ENCODE assay signal across 1 cellular context in the genomic region with DNA sequence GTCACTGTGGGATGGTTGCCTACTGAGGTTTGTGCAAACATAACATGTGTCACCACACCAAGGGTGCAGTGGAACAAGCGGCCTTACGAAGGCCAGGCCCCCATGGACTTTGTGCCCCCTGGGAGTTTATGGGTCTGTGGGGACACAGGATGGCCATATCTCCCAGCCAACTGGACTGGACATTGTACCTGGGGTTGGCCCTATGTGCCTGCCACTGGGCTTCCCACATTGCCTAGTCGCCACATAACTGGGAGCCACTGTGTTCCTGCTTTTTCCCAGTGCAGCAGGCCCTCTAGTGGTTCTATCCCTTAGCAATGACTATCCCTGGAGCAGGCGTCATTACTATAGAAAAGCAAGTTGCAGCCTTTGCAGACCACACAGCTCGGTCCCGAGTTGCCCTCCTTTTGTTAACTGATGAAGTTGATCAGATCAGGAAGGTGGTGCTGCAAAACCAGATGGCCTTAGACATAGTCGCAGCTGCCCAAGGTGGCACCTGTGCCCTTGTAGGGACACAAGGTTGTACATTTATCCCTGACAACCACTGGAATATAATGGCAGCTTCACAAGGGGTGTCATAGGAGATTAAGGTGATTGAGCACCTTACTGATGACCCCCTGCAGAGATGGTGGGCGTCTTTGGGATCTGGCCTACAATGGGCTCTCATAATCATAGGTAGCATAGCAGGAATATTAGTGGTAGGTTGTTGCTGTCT.
TF ChIP-seq lines count a peak whose summit lies in the region.

No MANE protein-coding gene starts in this region.

TF ChIP-seq in HepG2, 621 proteins besides CTCF, POLR2A, EP300 and RAD21 (continued from another document and continues in another):
- TF ChIP-seq, protein P1, sequence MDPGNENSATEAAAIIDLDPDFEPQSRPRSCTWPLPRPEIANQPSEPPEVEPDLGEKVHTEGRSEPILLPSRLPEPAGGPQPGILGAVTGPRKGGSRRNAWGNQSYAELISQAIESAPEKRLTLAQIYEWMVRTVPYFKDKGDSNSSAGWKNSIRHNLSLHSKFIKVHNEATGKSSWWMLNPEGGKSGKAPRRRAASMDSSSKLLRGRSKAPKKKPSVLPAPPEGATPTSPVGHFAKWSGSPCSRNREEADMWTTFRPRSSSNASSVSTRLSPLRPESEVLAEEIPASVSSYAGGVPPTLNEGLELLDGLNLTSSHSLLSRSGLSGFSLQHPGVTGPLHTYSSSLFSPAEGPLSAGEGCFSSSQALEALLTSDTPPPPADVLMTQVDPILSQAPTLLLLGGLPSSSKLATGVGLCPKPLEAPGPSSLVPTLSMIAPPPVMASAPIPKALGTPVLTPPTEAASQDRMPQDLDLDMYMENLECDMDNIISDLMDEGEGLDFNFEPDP (CRISPR knock-in tag; conservative IDR thresholded peaks at IDR 0.05): no peak
- TF ChIP-seq, protein P2, sequence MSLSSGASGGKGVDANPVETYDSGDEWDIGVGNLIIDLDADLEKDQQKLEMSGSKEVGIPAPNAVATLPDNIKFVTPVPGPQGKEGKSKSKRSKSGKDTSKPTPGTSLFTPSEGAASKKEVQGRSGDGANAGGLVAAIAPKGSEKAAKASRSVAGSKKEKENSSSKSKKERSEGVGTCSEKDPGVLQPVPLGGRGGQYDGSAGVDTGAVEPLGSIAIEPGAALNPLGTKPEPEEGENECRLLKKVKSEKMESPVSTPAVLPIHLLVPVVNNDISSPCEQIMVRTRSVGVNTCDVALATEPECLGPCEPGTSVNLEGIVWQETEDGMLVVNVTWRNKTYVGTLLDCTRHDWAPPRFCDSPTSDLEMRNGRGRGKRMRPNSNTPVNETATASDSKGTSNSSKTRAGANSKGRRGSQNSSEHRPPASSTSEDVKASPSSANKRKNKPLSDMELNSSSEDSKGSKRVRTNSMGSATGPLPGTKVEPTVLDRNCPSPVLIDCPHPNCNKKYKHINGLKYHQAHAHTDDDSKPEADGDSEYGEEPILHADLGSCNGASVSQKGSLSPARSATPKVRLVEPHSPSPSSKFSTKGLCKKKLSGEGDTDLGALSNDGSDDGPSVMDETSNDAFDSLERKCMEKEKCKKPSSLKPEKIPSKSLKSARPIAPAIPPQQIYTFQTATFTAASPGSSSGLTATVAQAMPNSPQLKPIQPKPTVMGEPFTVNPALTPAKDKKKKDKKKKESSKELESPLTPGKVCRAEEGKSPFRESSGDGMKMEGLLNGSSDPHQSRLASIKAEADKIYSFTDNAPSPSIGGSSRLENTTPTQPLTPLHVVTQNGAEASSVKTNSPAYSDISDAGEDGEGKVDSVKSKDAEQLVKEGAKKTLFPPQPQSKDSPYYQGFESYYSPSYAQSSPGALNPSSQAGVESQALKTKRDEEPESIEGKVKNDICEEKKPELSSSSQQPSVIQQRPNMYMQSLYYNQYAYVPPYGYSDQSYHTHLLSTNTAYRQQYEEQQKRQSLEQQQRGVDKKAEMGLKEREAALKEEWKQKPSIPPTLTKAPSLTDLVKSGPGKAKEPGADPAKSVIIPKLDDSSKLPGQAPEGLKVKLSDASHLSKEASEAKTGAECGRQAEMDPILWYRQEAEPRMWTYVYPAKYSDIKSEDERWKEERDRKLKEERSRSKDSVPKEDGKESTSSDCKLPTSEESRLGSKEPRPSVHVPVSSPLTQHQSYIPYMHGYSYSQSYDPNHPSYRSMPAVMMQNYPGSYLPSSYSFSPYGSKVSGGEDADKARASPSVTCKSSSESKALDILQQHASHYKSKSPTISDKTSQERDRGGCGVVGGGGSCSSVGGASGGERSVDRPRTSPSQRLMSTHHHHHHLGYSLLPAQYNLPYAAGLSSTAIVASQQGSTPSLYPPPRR (CRISPR knock-in tag; IDR thresholded peaks at IDR 0.05; ENCODE audit: borderline replicate concordance): peak; percentile 56; the same call in 1 of the 2 replicates
- peak; percentile 48 for TF ChIP-seq ZNF619 (CRISPR knock-in tag; IDR thresholded peaks at IDR 0.05)
- no peak for TF ChIP-seq KDM1A (CRISPR knock-in tag; IDR thresholded peaks at IDR 0.05)
- TF ChIP-seq ZFX (CRISPR knock-in tag; IDR thresholded peaks at IDR 0.05; ENCODE audit: low read depth): peak; percentile 47; the same call in 1 of the 2 replicates
- TF ChIP-seq, protein P3, sequence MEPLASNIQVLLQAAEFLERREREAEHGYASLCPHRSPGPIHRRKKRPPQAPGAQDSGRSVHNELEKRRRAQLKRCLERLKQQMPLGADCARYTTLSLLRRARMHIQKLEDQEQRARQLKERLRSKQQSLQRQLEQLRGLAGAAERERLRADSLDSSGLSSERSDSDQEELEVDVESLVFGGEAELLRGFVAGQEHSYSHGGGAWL (CRISPR knock-in tag; IDR thresholded peaks at IDR 0.05): 0 out of 2 replicates have a peak, but pooled peaks have one; percentile 8
- TF ChIP-seq ESRRA (CRISPR knock-in tag; IDR thresholded peaks at IDR 0.05; ENCODE audit: low read depth): peak; percentile 61; the same call in 1 of the 2 replicates
- peak; percentile 46 for TF ChIP-seq ELF1 (CRISPR knock-in tag; IDR thresholded peaks at IDR 0.05)
- TF ChIP-seq, protein P4, sequence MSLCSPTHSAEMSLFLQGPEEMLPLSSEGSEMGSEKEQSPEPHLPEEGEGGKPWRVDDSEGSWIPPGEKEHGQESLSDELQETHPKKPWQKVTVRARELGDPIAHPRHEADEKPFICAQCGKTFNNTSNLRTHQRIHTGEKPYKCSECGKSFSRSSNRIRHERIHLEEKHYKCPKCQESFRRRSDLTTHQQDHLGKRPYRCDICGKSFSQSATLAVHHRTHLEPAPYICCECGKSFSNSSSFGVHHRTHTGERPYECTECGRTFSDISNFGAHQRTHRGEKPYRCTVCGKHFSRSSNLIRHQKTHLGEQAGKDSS (CRISPR knock-in tag; IDR thresholded peaks at IDR 0.05; ENCODE audit: borderline replicate concordance, low read depth): 0 out of 2 replicates have a peak, but pooled peaks have one; percentile 71
- peak; percentile 53 for TF ChIP-seq HDAC2 (CRISPR knock-in tag; IDR thresholded peaks at IDR 0.05)
- 0 out of 2 replicates have a peak, but pooled peaks have one; percentile 53 for TF ChIP-seq FOXO1 (CRISPR knock-in tag; IDR thresholded peaks at IDR 0.05)
- TF ChIP-seq, protein P5, sequence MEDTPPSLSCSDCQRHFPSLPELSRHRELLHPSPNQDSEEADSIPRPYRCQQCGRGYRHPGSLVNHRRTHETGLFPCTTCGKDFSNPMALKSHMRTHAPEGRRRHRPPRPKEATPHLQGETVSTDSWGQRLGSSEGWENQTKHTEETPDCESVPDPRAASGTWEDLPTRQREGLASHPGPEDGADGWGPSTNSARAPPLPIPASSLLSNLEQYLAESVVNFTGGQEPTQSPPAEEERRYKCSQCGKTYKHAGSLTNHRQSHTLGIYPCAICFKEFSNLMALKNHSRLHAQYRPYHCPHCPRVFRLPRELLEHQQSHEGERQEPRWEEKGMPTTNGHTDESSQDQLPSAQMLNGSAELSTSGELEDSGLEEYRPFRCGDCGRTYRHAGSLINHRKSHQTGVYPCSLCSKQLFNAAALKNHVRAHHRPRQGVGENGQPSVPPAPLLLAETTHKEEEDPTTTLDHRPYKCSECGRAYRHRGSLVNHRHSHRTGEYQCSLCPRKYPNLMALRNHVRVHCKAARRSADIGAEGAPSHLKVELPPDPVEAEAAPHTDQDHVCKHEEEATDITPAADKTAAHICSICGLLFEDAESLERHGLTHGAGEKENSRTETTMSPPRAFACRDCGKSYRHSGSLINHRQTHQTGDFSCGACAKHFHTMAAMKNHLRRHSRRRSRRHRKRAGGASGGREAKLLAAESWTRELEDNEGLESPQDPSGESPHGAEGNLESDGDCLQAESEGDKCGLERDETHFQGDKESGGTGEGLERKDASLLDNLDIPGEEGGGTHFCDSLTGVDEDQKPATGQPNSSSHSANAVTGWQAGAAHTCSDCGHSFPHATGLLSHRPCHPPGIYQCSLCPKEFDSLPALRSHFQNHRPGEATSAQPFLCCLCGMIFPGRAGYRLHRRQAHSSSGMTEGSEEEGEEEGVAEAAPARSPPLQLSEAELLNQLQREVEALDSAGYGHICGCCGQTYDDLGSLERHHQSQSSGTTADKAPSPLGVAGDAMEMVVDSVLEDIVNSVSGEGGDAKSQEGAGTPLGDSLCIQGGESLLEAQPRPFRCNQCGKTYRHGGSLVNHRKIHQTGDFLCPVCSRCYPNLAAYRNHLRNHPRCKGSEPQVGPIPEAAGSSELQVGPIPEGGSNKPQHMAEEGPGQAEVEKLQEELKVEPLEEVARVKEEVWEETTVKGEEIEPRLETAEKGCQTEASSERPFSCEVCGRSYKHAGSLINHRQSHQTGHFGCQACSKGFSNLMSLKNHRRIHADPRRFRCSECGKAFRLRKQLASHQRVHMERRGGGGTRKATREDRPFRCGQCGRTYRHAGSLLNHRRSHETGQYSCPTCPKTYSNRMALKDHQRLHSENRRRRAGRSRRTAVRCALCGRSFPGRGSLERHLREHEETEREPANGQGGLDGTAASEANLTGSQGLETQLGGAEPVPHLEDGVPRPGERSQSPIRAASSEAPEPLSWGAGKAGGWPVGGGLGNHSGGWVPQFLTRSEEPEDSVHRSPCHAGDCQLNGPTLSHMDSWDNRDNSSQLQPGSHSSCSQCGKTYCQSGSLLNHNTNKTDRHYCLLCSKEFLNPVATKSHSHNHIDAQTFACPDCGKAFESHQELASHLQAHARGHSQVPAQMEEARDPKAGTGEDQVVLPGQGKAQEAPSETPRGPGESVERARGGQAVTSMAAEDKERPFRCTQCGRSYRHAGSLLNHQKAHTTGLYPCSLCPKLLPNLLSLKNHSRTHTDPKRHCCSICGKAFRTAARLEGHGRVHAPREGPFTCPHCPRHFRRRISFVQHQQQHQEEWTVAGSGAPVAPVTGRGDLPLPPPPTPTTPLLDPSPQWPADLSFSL (CRISPR knock-in tag; IDR thresholded peaks at IDR 0.05): no peak; the same call in 1 of the 2 replicates
- TF ChIP-seq MIER2 (CRISPR knock-in tag; IDR thresholded peaks at IDR 0.05): peak; percentile 80
- no peak; the same call in 1 of the 2 replicates for TF ChIP-seq NR2F6 (IDR thresholded peaks at IDR 0.05)
- peak; percentile 20; the same call in 1 of the 2 replicates for TF ChIP-seq NR2F6 (CRISPR knock-in tag; IDR thresholded peaks at IDR 0.05)
- no peak for TF ChIP-seq RNF2 (conservative IDR thresholded peaks at IDR 0.05; ENCODE audit: low read depth)
- TF ChIP-seq, protein P6, sequence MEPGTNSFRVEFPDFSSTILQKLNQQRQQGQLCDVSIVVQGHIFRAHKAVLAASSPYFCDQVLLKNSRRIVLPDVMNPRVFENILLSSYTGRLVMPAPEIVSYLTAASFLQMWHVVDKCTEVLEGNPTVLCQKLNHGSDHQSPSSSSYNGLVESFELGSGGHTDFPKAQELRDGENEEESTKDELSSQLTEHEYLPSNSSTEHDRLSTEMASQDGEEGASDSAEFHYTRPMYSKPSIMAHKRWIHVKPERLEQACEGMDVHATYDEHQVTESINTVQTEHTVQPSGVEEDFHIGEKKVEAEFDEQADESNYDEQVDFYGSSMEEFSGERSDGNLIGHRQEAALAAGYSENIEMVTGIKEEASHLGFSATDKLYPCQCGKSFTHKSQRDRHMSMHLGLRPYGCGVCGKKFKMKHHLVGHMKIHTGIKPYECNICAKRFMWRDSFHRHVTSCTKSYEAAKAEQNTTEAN (CRISPR knock-in tag; conservative IDR thresholded peaks at IDR 0.05): peak; percentile 51; the same call in 1 of the 2 replicates
- TF ChIP-seq ZNF678 (CRISPR knock-in tag; IDR thresholded peaks at IDR 0.05): 0 out of 2 replicates have a peak, but pooled peaks have one; percentile 49
- TF ChIP-seq HOXA3 (CRISPR knock-in tag; IDR thresholded peaks at IDR 0.05): peak; percentile 73
- 0 out of 2 replicates have a peak, but pooled peaks have one; percentile 10 for TF ChIP-seq ZSCAN9 (CRISPR knock-in tag; IDR thresholded peaks at IDR 0.05; ENCODE audit: borderline replicate concordance)
- TF ChIP-seq, protein P7, sequence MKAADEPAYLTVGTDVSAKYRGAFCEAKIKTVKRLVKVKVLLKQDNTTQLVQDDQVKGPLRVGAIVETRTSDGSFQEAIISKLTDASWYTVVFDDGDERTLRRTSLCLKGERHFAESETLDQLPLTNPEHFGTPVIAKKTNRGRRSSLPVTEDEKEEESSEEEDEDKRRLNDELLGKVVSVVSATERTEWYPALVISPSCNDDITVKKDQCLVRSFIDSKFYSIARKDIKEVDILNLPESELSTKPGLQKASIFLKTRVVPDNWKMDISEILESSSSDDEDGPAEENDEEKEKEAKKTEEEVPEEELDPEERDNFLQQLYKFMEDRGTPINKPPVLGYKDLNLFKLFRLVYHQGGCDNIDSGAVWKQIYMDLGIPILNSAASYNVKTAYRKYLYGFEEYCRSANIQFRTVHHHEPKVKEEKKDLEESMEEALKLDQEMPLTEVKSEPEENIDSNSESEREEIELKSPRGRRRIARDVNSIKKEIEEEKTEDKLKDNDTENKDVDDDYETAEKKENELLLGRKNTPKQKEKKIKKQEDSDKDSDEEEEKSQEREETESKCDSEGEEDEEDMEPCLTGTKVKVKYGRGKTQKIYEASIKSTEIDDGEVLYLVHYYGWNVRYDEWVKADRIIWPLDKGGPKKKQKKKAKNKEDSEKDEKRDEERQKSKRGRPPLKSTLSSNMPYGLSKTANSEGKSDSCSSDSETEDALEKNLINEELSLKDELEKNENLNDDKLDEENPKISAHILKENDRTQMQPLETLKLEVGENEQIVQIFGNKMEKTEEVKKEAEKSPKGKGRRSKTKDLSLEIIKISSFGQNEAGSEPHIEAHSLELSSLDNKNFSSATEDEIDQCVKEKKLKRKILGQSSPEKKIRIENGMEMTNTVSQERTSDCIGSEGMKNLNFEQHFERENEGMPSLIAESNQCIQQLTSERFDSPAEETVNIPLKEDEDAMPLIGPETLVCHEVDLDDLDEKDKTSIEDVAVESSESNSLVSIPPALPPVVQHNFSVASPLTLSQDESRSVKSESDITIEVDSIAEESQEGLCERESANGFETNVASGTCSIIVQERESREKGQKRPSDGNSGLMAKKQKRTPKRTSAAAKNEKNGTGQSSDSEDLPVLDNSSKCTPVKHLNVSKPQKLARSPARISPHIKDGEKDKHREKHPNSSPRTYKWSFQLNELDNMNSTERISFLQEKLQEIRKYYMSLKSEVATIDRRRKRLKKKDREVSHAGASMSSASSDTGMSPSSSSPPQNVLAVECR (CRISPR knock-in tag; IDR thresholded peaks at IDR 0.05; ENCODE audit: borderline replicate concordance): peak; percentile 59; the same call in 1 of the 2 replicates
- peak; percentile 16; the same call in 1 of the 2 replicates for TF ChIP-seq SP4 (CRISPR knock-in tag; IDR thresholded peaks at IDR 0.05)
- TF ChIP-seq GATAD1 (CRISPR knock-in tag; IDR thresholded peaks at IDR 0.05): peak; percentile 34; the same call in 1 of the 2 replicates
- TF ChIP-seq PITX1 (CRISPR knock-in tag; IDR thresholded peaks at IDR 0.05): peak; percentile 43; the same call in 1 of the 2 replicates
- TF ChIP-seq, protein P8, sequence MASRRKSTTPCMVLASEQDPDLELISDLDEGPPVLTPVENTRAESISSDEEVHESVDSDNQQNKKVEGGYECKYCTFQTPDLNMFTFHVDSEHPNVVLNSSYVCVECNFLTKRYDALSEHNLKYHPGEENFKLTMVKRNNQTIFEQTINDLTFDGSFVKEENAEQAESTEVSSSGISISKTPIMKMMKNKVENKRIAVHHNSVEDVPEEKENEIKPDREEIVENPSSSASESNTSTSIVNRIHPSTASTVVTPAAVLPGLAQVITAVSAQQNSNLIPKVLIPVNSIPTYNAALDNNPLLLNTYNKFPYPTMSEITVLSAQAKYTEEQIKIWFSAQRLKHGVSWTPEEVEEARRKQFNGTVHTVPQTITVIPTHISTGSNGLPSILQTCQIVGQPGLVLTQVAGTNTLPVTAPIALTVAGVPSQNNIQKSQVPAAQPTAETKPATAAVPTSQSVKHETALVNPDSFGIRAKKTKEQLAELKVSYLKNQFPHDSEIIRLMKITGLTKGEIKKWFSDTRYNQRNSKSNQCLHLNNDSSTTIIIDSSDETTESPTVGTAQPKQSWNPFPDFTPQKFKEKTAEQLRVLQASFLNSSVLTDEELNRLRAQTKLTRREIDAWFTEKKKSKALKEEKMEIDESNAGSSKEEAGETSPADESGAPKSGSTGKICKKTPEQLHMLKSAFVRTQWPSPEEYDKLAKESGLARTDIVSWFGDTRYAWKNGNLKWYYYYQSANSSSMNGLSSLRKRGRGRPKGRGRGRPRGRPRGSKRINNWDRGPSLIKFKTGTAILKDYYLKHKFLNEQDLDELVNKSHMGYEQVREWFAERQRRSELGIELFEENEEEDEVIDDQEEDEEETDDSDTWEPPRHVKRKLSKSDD (CRISPR knock-in tag; IDR thresholded peaks at IDR 0.05; ENCODE audit: low read depth): peak; percentile 60; the same call in 1 of the 2 replicates
- TF ChIP-seq ASH2L (IDR thresholded peaks at IDR 0.05; ENCODE audit: insufficient read length, low read depth, low read length): peak; percentile 52
- no peak for TF ChIP-seq ZNF34 (CRISPR knock-in tag; IDR thresholded peaks at IDR 0.05; ENCODE audit: borderline replicate concordance)
